ENCODE assay signal across 8 cellular contexts in the genomic region with DNA sequence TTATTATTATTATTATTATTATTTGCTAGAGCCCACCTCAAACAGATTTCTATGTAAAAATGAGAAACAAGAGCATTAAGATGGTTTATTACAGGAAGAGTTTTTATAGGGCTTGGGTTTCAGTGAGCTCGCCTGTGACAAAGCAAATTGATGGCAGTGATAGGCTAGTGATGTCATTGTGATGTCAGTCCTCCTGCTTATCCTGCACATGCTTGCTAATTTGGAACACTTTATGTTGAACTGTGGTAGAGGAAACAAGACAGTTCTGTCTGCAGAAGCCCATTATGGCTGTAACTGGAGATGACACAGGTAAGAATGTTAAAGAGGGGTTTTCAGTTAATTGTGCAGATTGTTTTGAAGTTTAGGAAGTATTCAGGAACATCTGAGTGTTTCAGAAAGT.
A peak's percentile ranks its signal among the peaks of the same experiment; 100 is the strongest.
DNase-seq lines count a peak whose midpoint lies in the region; FAIRE-seq and TF ChIP-seq lines count a peak whose summit lies in the region.

No MANE protein-coding gene starts in this region.

- H3K4me1 ChIP-seq in smooth muscle cell (ENCODE audit: low read depth): peaks cover 15% of the 10 kb centered on the region

- no peaks in the 10 kb centered on the region for H3K27me3 ChIP-seq in smooth muscle cell (ENCODE audit: low read depth)

- H3K9me3 Mint-ChIP-seq in activated CD4-positive, alpha-beta memory T cell treated with anti-CD3 and anti-CD28 coated beads, Interleukin-2, amount 10 ng/mL, durations not matched to agents 7 days and 5 days: peaks cover 2% of the 10 kb centered on the region

- H3F3A ChIP-seq in smooth muscle cell (ENCODE audit: low read depth): peaks cover 15% of the 10 kb centered on the region

- H2AFZ ChIP-seq in smooth muscle cell (ENCODE audit: low read depth): no peak overlapping the region

- H3K79me2 ChIP-seq in smooth muscle cell (ENCODE audit: low read depth): peaks cover 21% of the 10 kb centered on the region

- peak overlapping the region; percentile 85 for H3K4me2 ChIP-seq in smooth muscle cell

- H3K36me3 ChIP-seq in smooth muscle cell (ENCODE audit: low read depth): no peaks in the 10 kb centered on the region

- in situ Hi-C loops in ACHN (cut with HindIII; ENCODE audit: low pct_ligation_motif_present, low pct_unique_long_range_greater_than_20kb, low sequenced_read_pairs): no loop called here

- peak overlapping the region; percentile 82 for H3K9ac ChIP-seq in smooth muscle cell (ENCODE audit: low read depth)

- H3K36me3 Mint-ChIP-seq in activated CD4-positive, alpha-beta memory T cell treated with anti-CD3 and anti-CD28 coated beads, Interleukin-2, amount 10 ng/mL, durations not matched to agents 7 days and 5 days (ENCODE audit: low read depth): peaks cover 28% of the 10 kb centered on the region

- no peaks in the 10 kb centered on the region for H4K20me1 ChIP-seq in smooth muscle cell (ENCODE audit: low read depth)

- peak overlapping the region; percentile 100 for H3K27ac Mint-ChIP-seq in activated CD4-positive, alpha-beta memory T cell treated with anti-CD3 and anti-CD28 coated beads, Interleukin-2, amount 10 ng/mL, durations not matched to agents 7 days and 5 days

- H3K4me3 ChIP-seq in fibroblast of villous mesenchyme (ENCODE audit: low read depth, low read length) (peak overlapping the region; percentile 51), smooth muscle cell (peak overlapping the region; percentile 56)

- peaks cover 54% of the 10 kb centered on the region for H3K4me1 Mint-ChIP-seq in activated CD4-positive, alpha-beta memory T cell treated with anti-CD3 and anti-CD28 coated beads, Interleukin-2, amount 10 ng/mL, durations not matched to agents 7 days and 5 days

- no peaks in the 10 kb centered on the region for H3K27me3 Mint-ChIP-seq in activated CD4-positive, alpha-beta memory T cell treated with anti-CD3 and anti-CD28 coated beads, Interleukin-2, amount 10 ng/mL, durations not matched to agents 7 days and 5 days

- TF ChIP-seq CTCF in fibroblast of villous mesenchyme (IDR thresholded peaks at IDR 0.05; ENCODE audit: insufficient read depth, low read depth, low read length) (no peak), smooth muscle cell (IDR thresholded peaks at IDR 0.05; ENCODE audit: borderline replicate concordance, insufficient read depth, poor library complexity, severe bottlenecking) (no peak)

- POLR2A ChIA-PET in activated CD4-positive, alpha-beta memory T cell treated with anti-CD3 and anti-CD28 coated beads, Interleukin-2, amount 10 ng/mL, durations not matched to agents 7 days and 5 days (lab: Charles Lee): interaction anchor here (1.4 to 19.6 kb wide), 11 partner anchors 11 to 143 kb away, joined by 4 to 730 read pairs (median 19); partner anchors contain the start of genes CREM and CUL2

- peak; percentile 39 for DNase-seq in ACHN
- DNase-seq in HTR-8/SVneo (ENCODE audit: insufficient read length, low spot score): peak; percentile 29
- DNase-seq in activated CD4-positive, alpha-beta memory T cell treated with anti-CD3 and anti-CD28 coated beads, Interleukin-2, amount 10 ng/mL, durations not matched to agents 7 days and 5 days: peak; percentile 69
- DNase-seq in fibroblast of villous mesenchyme (ENCODE audit: low read depth): peak; percentile 88
- DNase-seq in smooth muscle cell (lab: John Stamatoyannopoulos, UW; ENCODE audit: unreplicated experiment): no peak
- DNase-seq in NCI-H1694 treated with DMSO at 0.1 percent for 48 hours (lab: John Stamatoyannopoulos, UW): no peak
- no peak for DNase-seq in GM03348 (ENCODE audit: low spot score)
- DNase-seq in C1 segment of cervical spinal cord (lab: John Stamatoyannopoulos, UW): no peak

- peak overlapping the region; percentile 94 for H3K27ac ChIP-seq in smooth muscle cell (ENCODE audit: low read depth)

- WGBS in smooth muscle cell (ENCODE audit: low lambda C conversion rate): 24% methylated on average over 1 of the region's 1 CpG

- peak overlapping the region; percentile 84 for H3K4me3 Mint-ChIP-seq in activated CD4-positive, alpha-beta memory T cell treated with anti-CD3 and anti-CD28 coated beads, Interleukin-2, amount 10 ng/mL, durations not matched to agents 7 days and 5 days

- no peaks in the 10 kb centered on the region for H3K9me3 ChIP-seq in smooth muscle cell (replicated peaks; ENCODE audit: low read depth)

- CTCF ChIA-PET in activated CD4-positive, alpha-beta memory T cell treated with anti-CD3 and anti-CD28 coated beads, Interleukin-2, amount 10 ng/mL, durations not matched to agents 7 days and 5 days (lab: Charles Lee): interaction anchor here (0.6 to 8.1 kb wide), 13 partner anchors 12 to 281 kb away, joined by 3 to 219 read pairs (median 11); partner anchors contain the start of gene CREM

- FAIRE-seq in HTR-8/SVneo (lab: Jason Lieb, UNC): peak; percentile 91

Comparison
In these comparisons a context has a peak if more than half of its experiments do, and no peak if none do; other contexts are left out.
1. DNase-seq: peak in ACHN (single experiment), HTR-8/SVneo (single experiment), activated CD4-positive, alpha-beta memory T cell treated with anti-CD3 and anti-CD28 coated beads, Interleukin-2, amount 10 ng/mL, durations not matched to agents 7 days and 5 days (single experiment) and fibroblast of villous mesenchyme (single experiment); none in smooth muscle cell (single experiment), NCI-H1694 treated with DMSO at 0.1 percent for 48 hours (single experiment), GM03348 (single experiment) and C1 segment of cervical spinal cord (0 of 14).